18 cellular contexts compared by ENCODE assay signal in genomic region chr2:85154048-85154753, GRCh38. TPM values are rescaled to one million over a fixed set of nuclear protein-coding genes. Genes with fewer than 3 reads are reported as not detected.
A peak's percentile ranks its signal among the peaks of the same experiment; 100 is the strongest.
DNase-seq lines count a peak whose midpoint lies in the region; ATAC-seq and TF ChIP-seq lines count a peak whose summit lies in the region.
"Had no signal": no experiment of that assay in that cellular context is flagged by ENCODE, and none has a peak within 500 bp of the region (broad histone marks: within the 10 kb centered on the region; RNA-seq: fewer than 3 reads in every experiment).

No MANE protein-coding gene starts in this region.

- H3K36me3 Mint-ChIP-seq in GM23338 (ENCODE audit: low read depth) (peaks cover 55% of the 10 kb centered on the region), nephron (ENCODE audit: low read depth) (peaks cover 22% of the 10 kb centered on the region)
- H3K36me3 Mint-ChIP-seq in CD4-positive, alpha-beta T cell (ENCODE audit: low read depth), result no peaks in the 10 kb centered on the region

- CTCF ChIA-PET in CD4-positive, alpha-beta T cell (lab: Charles Lee), result no interaction called here

- DNase-seq in GM23338 (ENCODE audit: low spot score), result no peak
- peak; percentile 71 for DNase-seq in SK-MEL-5 (ENCODE audit: low read depth, low spot score)
- peak; percentile 39 for DNase-seq in fibroblast of gingiva (ENCODE audit: low read depth)
- no peak for DNase-seq in COR-L47 (lab: John Stamatoyannopoulos, UW)
- DNase-seq in SJCRH30, result no peak
- DNase-seq in CD4-positive, alpha-beta T cell, result no peak
- DNase-seq: activated CD4-positive, alpha-beta T cell treated with anti-CD3 and anti-CD28 coated beads for 36 hours; activated effector memory CD4-positive, alpha-beta T cell treated with anti-CD3 and anti-CD28 coated beads, Interleukin-2, amount 50 U/mL, for 16 hours; amygdala; islet precursor cell; NCI-H2081; NCI-H524 treated with DMSO at 0.1 percent for 48 hours; SHP77 treated with DMSO at 0.1 percent for 48 hours; testis had no signal

- peaks cover 62% of the 10 kb centered on the region for H3K4me1 Mint-ChIP-seq in GM23338
- peaks cover 48% of the 10 kb centered on the region for H3K4me1 Mint-ChIP-seq in nephron
- no peaks in the 10 kb centered on the region for H3K4me1 Mint-ChIP-seq in CD4-positive, alpha-beta T cell (ENCODE audit: low read depth)
- H3K4me1 Mint-ChIP-seq: activated CD4-positive, alpha-beta T cell treated with anti-CD3 and anti-CD28 coated beads for 36 hours had no signal

- POLR2A ChIA-PET in CD4-positive, alpha-beta T cell (lab: Charles Lee), result no interaction called here

- no peaks in the 10 kb centered on the region; the same call in 2 of the 3 replicates for H3K9me3 Mint-ChIP-seq in GM23338
- no peaks in the 10 kb centered on the region for H3K9me3 Mint-ChIP-seq in nephron
- no peaks in the 10 kb centered on the region for H3K9me3 Mint-ChIP-seq in CD4-positive, alpha-beta T cell

- H3K27me3 Mint-ChIP-seq in GM23338 (ENCODE audit: insufficient read depth, low read depth, poor library complexity) (peaks cover 6% of the 10 kb centered on the region), nephron (ENCODE audit: low read depth) (no peaks in the 10 kb centered on the region)
- H3K27me3 Mint-ChIP-seq in CD4-positive, alpha-beta T cell, result no peaks in the 10 kb centered on the region
- H3K27me3 Mint-ChIP-seq: activated CD4-positive, alpha-beta T cell treated with anti-CD3 and anti-CD28 coated beads for 36 hours had no signal

- in situ Hi-C loops in SK-MEL-5 (cut with HindIII; ENCODE audit: low pct_unique_long_range_greater_than_20kb, low sequenced_read_pairs), result no loop called here

- no peaks in the 10 kb centered on the region for H3K9me3 ChIP-seq in SJCRH30 (replicated peaks)
- H3K9me3 ChIP-seq in CD4-positive, alpha-beta T cell (ENCODE audit: control insufficient read depth, low read length), result no peaks in the 10 kb centered on the region
- H3K9me3 ChIP-seq: Caco-2, testis had no signal

- no peaks in the 10 kb centered on the region for H3K9me2 ChIP-seq in GM23338 (ENCODE audit: insufficient read depth)

- H3K27me3 ChIP-seq in GM23338 (ENCODE audit: insufficient read depth) (no peaks in the 10 kb centered on the region), SJCRH30 (no peaks in the 10 kb centered on the region)
- no peaks in the 10 kb centered on the region for H3K27me3 ChIP-seq in CD4-positive, alpha-beta T cell (ENCODE audit: control insufficient read depth, insufficient read depth, low read length)
- H3K27me3 ChIP-seq: testis had no signal

- H3K27ac ChIP-seq in GM23338 (ENCODE audit: low read depth) (no peak overlapping the region), SJCRH30 (no peak overlapping the region)
- H3K27ac ChIP-seq in CD4-positive, alpha-beta T cell (ENCODE audit: low read depth, low read length), result no peak overlapping the region
- H3K27ac ChIP-seq: testis had no signal

- H3K4me2 ChIP-seq in GM23338, result no peak overlapping the region

- H3K27ac Mint-ChIP-seq in GM23338 (no peak overlapping the region), nephron (peak overlapping the region; percentile 86 to 93 (median 88))
- no peak overlapping the region for H3K27ac Mint-ChIP-seq in CD4-positive, alpha-beta T cell
- H3K27ac Mint-ChIP-seq: activated CD4-positive, alpha-beta T cell treated with anti-CD3 and anti-CD28 coated beads for 36 hours had no signal

- ATAC-seq in GM23338 (peak; percentile 60), HG03196 (IDR thresholded peaks at IDR 0.05; ENCODE audit: unreplicated experiment) (no peak)
- no peak for ATAC-seq in CD4-positive, alpha-beta T cell (ENCODE audit: poor library complexity)
- ATAC-seq: activated CD4-positive, alpha-beta T cell treated with anti-CD3 and anti-CD28 coated beads for 36 hours; GM12878 had no signal

- 0 out of 2 replicates have a peak, but pooled peaks cover 8% of the 10 kb centered on the region for H3F3A ChIP-seq in GM23338 (replicated peaks; ENCODE audit: low read depth)

- no peak overlapping the region for H3K4me3 ChIP-seq in GM23338
- H3K4me3 ChIP-seq in SJCRH30, result no peak overlapping the region
- H3K4me3 ChIP-seq: GM12878, testis had no signal

- H2AFZ ChIP-seq in GM23338, result no peak overlapping the region

- intact Hi-C loops in CD4-positive, alpha-beta T cell (cut with DNase I, micrococcal nuclease), result no loop called here

- TF ChIP-seq CTCF in GM23338 (conservative IDR thresholded peaks at IDR 0.05; ENCODE audit: low read depth in 2 of 2) (no peak), nephron (IDR thresholded peaks at IDR 0.05; ENCODE audit: unreplicated experiment in 3 of 3) (no peak)
- TF ChIP-seq CTCF in CD4-positive, alpha-beta T cell (IDR thresholded peaks at IDR 0.05), result no peak

- H3K4me3 Mint-ChIP-seq in GM23338 (no peak overlapping the region; the same call in 2 of the 3 replicates), nephron (peak overlapping the region in 1 of 3 experiments; percentile 3)
- H3K4me3 Mint-ChIP-seq in CD4-positive, alpha-beta T cell, result no peak overlapping the region
- H3K4me3 Mint-ChIP-seq: activated CD4-positive, alpha-beta T cell treated with anti-CD3 and anti-CD28 coated beads for 36 hours had no signal

- H4K20me1 ChIP-seq in GM23338 (replicated peaks; ENCODE audit: insufficient read depth), result peaks cover 95% of the 10 kb centered on the region

- H3K4me1 ChIP-seq in GM23338 (ENCODE audit: insufficient read depth) (peaks cover 36% of the 10 kb centered on the region), SJCRH30 (peaks cover 18% of the 10 kb centered on the region)
- H3K4me1 ChIP-seq: Caco-2, testis had no signal

- H3K36me3 ChIP-seq in GM23338 (ENCODE audit: insufficient read depth) (no peaks in the 10 kb centered on the region; the same call in 1 of the 2 replicates), SJCRH30 (peaks cover 26% of the 10 kb centered on the region)

- H3K79me2 ChIP-seq in GM23338 (replicated peaks; ENCODE audit: insufficient read depth), result peaks cover 100% of the 10 kb centered on the region

TF ChIP-seq in GM23338, 12 proteins besides CTCF, POLR2A, EP300 and RAD21:
- TF ChIP-seq NANOG (IDR thresholded peaks at IDR 0.05; ENCODE audit: borderline replicate concordance), result no peak
- no peak for TF ChIP-seq ZNF114 (CRISPR knock-in tag; IDR thresholded peaks at IDR 0.05)
- no peak for TF ChIP-seq ETS1 (IDR thresholded peaks at IDR 0.05)
- TF ChIP-seq ZNF331 (CRISPR knock-in tag; IDR thresholded peaks at IDR 0.05; ENCODE audit: low read depth), result no peak

RNA-seq across cellular contexts. Expression of gene TCF7L1, which starts 21.0 kb away (rescaled TPM):
- total RNA-seq in GM23338 (2014; rRNA removed; shearing (Covaris generic)), result 42.4 and 47.3 TPM in 2 replicates
- polyA plus RNA-seq in GM23338 (2016; fragmentation: Nextera tagmentation; extraction: Ambion mirVana), result 101 and 113 TPM in 2 replicates
- total RNA-seq in SK-MEL-5 (2014; rRNA removed; shearing (Covaris generic)), result 0.71 and 1.1 TPM in 2 replicates
- polyA plus RNA-seq in SK-MEL-5 (2015; cell fraction: cytosol; rRNA removed), result 5.0 and 5.9 TPM in 2 replicates
- polyA plus RNA-seq in SK-MEL-5 (2015; cell fraction: nucleus; rRNA removed), result 2.9 and 6.0 TPM in 2 replicates
- total RNA-seq in SJCRH30 (2014; rRNA removed; shearing (Covaris generic)), result 8.5 and 9.2 TPM in 2 replicates
- total RNA-seq in CD4-positive, alpha-beta T cell, result not detected

Comparison
In these comparisons a context has a peak if more than half of its experiments do, and no peak if none do; other contexts are left out.
1. DNase-seq: peak in SK-MEL-5 (single experiment) and fibroblast of gingiva (single experiment); none in GM23338 (single experiment), COR-L47 (single experiment), SJCRH30 (0 of 2) and CD4-positive, alpha-beta T cell (0 of 10).
2. H3K27ac Mint-ChIP-seq: peak in nephron (3 of 3); none in GM23338 (single experiment) and CD4-positive, alpha-beta T cell (single experiment).